Comparison of ENCODE assay signal across 8 cellular contexts in genomic region chr1:40665335-40666171, GRCh38. TPM values are rescaled to one million over a fixed set of nuclear protein-coding genes. Genes with fewer than 3 reads are reported as not detected.
DNase-seq lines count a peak whose midpoint lies in the region; ATAC-seq and TF ChIP-seq lines count a peak whose summit lies in the region.

Gene RIMS3 (minus strand): TSS chr1:40665682. CDS start chr1:40641925, 23,757 bp downstream.

- peak within 1 kb of the TSS; percentile 97 for H3K4me2 ChIP-seq in HCT116 (ENCODE audit: low read length)

- BruUV-seq in HCT116 (replicated peaks; lab: Mats Ljungman, UMichigan): no TSS peak

- RAD21 ChIA-PET in HCT116 (lab: Charles Lee; ENCODE audit: low non-redundant PET in 1 of 2, low total read pairs in 2 of 2, uncharacterized antibody in 2 of 2, unreplicated experiment in 2 of 2): no interaction called here

- H3K4me1 Mint-ChIP-seq in T-helper 17 cell: peaks cover 14% of the 10 kb centered on the region

- TF ChIP-seq RAD21 in HCT116 (IDR thresholded peaks at IDR 0.05; ENCODE audit: low read depth): no peak; the same call in 1 of the 2 replicates

- H3K4me1 ChIP-seq in ES-I3 (ENCODE audit: insufficient read depth, low read length) (peaks cover 21% of the 10 kb centered on the region), HCT116 (ENCODE audit: control insufficient read depth in 1 of 2, insufficient read depth in 2 of 2, low read length in 2 of 2) (peaks cover 9 to 44% of the 10 kb centered on the region in 2 experiments)

- H3K79me2 ChIP-seq in HCT116 (ENCODE audit: insufficient read depth, low read length): no peaks in the 10 kb centered on the region

- peak; percentile 87 for ATAC-seq in HCT116
- peak; percentile 86 for ATAC-seq in T-helper 17 cell
- peak; percentile 94 for ATAC-seq in sciatic nerve
- ATAC-seq in GM18517 (IDR thresholded peaks at IDR 0.05; ENCODE audit: unreplicated experiment): no peak

- no peaks in the 10 kb centered on the region for H3K9me2 ChIP-seq in HCT116 (ENCODE audit: insufficient read depth)

- H2AFZ ChIP-seq in HCT116 (ENCODE audit: low read depth, low read length, poor library complexity, severe bottlenecking): peak within 1 kb of the TSS; percentile 86

- H3K9me3 ChIP-seq in ES-I3 (ENCODE audit: control insufficient read depth, insufficient read depth, low read length): no peaks in the 10 kb centered on the region
- no peaks in the 10 kb centered on the region for H3K9me3 ChIP-seq in HCT116 (ENCODE audit: control insufficient read depth in 1 of 2, insufficient read depth in 1 of 2, low read depth in 1 of 2, low read length in 2 of 2)
- no peaks in the 10 kb centered on the region for H3K9me3 ChIP-seq in T-helper 17 cell (ENCODE audit: control insufficient read depth, low read length, poor library complexity, severe bottlenecking)

- H4K20me1 ChIP-seq in HCT116 (ENCODE audit: insufficient read depth): no peaks in the 10 kb centered on the region

- TF ChIP-seq CTCF in HCT116 (IDR thresholded peaks at IDR 0.05 in 2 of 3, conservative IDR thresholded peaks at IDR 0.05 in 1 of 3; ENCODE audit: borderline replicate concordance in 1 of 3, insufficient read depth in 1 of 3, low read depth in 2 of 3, low read length in 2 of 3) (peak; percentile 29 to 39 (median 33); a peak in 5 of 6 replicates), NB4 (IDR thresholded peaks at IDR 0.05; ENCODE audit: low read depth, low read length) (peak; percentile 40)

- POLR2A ChIA-PET in HCT116 (lab: Charles Lee): interaction anchor here (2.3 kb wide), 1 partner anchor 26 kb away, joined by 12 read pairs; the partner anchor contains the start of gene NFYC

- H3K27ac Mint-ChIP-seq in T-helper 17 cell: peak within 1 kb of the TSS; percentile 87

- no peak for TF ChIP-seq POLR2A in HCT116 (IDR thresholded peaks at IDR 0.05; ENCODE audit: borderline replicate concordance, extremely low read depth, insufficient read depth, insufficient read length)
- TF ChIP-seq POLR2A in NB4 (IDR thresholded peaks at IDR 0.05; ENCODE audit: extremely low read depth, insufficient read length): no peak

- H3K36me3 Mint-ChIP-seq in T-helper 17 cell (ENCODE audit: low read depth): no peaks in the 10 kb centered on the region

- DNase-seq in HCT116 (ENCODE audit: low read depth, low spot score): peak; percentile 42
- peak; percentile 75 for DNase-seq in NB4 (ENCODE audit: low read depth)
- DNase-seq in T-helper 17 cell: peak; percentile 76 to 83 (median 83)
- peak; percentile 5 for DNase-seq in amniotic stem cell (lab: John Stamatoyannopoulos, UW)
- DNase-seq in hepatic stellate cell (ENCODE audit: low spot score): peak; percentile 86
- peak; percentile 90 for DNase-seq in sciatic nerve (ENCODE audit: low spot score)

- no peaks in the 10 kb centered on the region for H3K27me3 ChIP-seq in HCT116 (ENCODE audit: insufficient read depth, low read length)

- no peak within 1 kb of the TSS; the same call in 1 of the 2 replicates for H3K27ac ChIP-seq in HCT116 (ENCODE audit: low read depth, low read length)

- H3K9ac ChIP-seq in ES-I3 (ENCODE audit: low read depth, low read length): peak within 1 kb of the TSS; percentile 83
- H3K9ac ChIP-seq in HCT116 (ENCODE audit: low read length): peak within 1 kb of the TSS; percentile 69

- CTCF ChIA-PET in HCT116 (lab: Charles Lee): interaction anchor here (0.8 to 1.6 kb wide), 2 partner anchors 26 to 40 kb away, joined by 4 read pairs; partner anchors contain the start of gene NFYC

- intact Hi-C loops in HCT116 (cut with micrococcal nuclease) (loop anchor here (5.0 kb wide), 1 partner anchor 133 kb away; the partner anchor contains the start of gene ZNF684), sciatic nerve (cut with DNase I) (no loop called here)

- no peaks in the 10 kb centered on the region for H3K36me3 ChIP-seq in ES-I3 (ENCODE audit: insufficient read depth, low read length)
- no peaks in the 10 kb centered on the region for H3K36me3 ChIP-seq in HCT116 (ENCODE audit: control insufficient read depth in 1 of 2, insufficient read depth in 2 of 2, low read length in 2 of 2)

- peak within 1 kb of the TSS; percentile 53 to 71 for H3K4me3 ChIP-seq in HCT116 (replicated peaks in 1 of 2; ENCODE audit: low read depth in 1 of 2, low read length in 2 of 2)
- H3K4me3 ChIP-seq in NB4 (ENCODE audit: low read depth, low read length): peak within 1 kb of the TSS; percentile 53

- no peaks in the 10 kb centered on the region for H3K27me3 Mint-ChIP-seq in T-helper 17 cell

- H3K4me3 Mint-ChIP-seq in T-helper 17 cell: peak within 1 kb of the TSS; percentile 90

TF ChIP-seq in HCT116, 20 proteins besides CTCF, POLR2A, EP300 and RAD21:
- TF ChIP-seq CBX3 (IDR thresholded peaks at IDR 0.05; ENCODE audit: low read depth): no peak
- TF ChIP-seq TCF7L2 (IDR thresholded peaks at IDR 0.05; ENCODE audit: borderline replicate concordance, extremely low read depth, insufficient read depth, insufficient read length): no peak
- TF ChIP-seq EGR1 (IDR thresholded peaks at IDR 0.05; ENCODE audit: low read depth): no peak
- 0 out of 2 replicates have a peak, but pooled peaks have one; percentile 10 for TF ChIP-seq SP1 (IDR thresholded peaks at IDR 0.05; ENCODE audit: low read depth)
- no peak; the same call in 1 of the 2 replicates for TF ChIP-seq SIN3A (IDR thresholded peaks at IDR 0.05; ENCODE audit: low read depth)
- TF ChIP-seq MAX (IDR thresholded peaks at IDR 0.05): no peak
- peak; percentile 27; the same call in 1 of the 2 replicates for TF ChIP-seq ZFX (IDR thresholded peaks at IDR 0.05)
- TF ChIP-seq POLR2AphosphoS5 (IDR thresholded peaks at IDR 0.05; ENCODE audit: low read depth, low read length): peak; percentile 61
- no peak for TF ChIP-seq ZBTB33 (IDR thresholded peaks at IDR 0.05; ENCODE audit: extremely low read depth, insufficient replicate concordance, low read length)
- no peak for TF ChIP-seq FOSL1 (IDR thresholded peaks at IDR 0.05; ENCODE audit: low read depth)

RNA-seq across cellular contexts. Expression of gene RIMS3, which starts in this region (rescaled TPM):
- 9.0 TPM for total RNA-seq in HCT116 (2021; ENCODE audit: unreplicated experiment)
- 3.8 and 4.0 TPM in 2 replicates for polyA plus RNA-seq in HCT116 (2012)
- total RNA-seq in T-helper 17 cell: 1 to 10 TPM; 1.7 to 2.1 TPM
- total RNA-seq in sciatic nerve: 8.7 TPM

Comparison
In these comparisons a context has a peak if more than half of its experiments do, and no peak if none do; other contexts are left out.
1. DNase-seq: peak in every context shown above with its lines; median percentile 90 in sciatic nerve; 86 in hepatic stellate cell; 83 in T-helper 17 cell; 75 in NB4; 42 in HCT116; 5 in amniotic stem cell.